ENCODE assay signal across 12 cellular contexts in genomic region chr18:35144628-35145027, GRCh38.
"Had no signal": no experiment of that assay in that cellular context is flagged by ENCODE, and none has a peak within 500 bp of the region (broad histone marks: within the 10 kb centered on the region; RNA-seq: fewer than 3 reads in every experiment).

No MANE protein-coding gene starts in this region.

- DNase-seq: activated effector memory CD4-positive, alpha-beta T cell treated with Interleukin-2 at 50 U/mL for 16 hours; effector memory CD4-positive, alpha-beta T cell had no signal

- H3K27me3 ChIP-seq: body of pancreas, cardiac muscle cell, stomach had no signal

- H3K27ac ChIP-seq: cardiac muscle cell, stomach had no signal

- H3K4me3 Mint-ChIP-seq: activated CD4-positive, alpha-beta memory T cell treated with anti-CD3 and anti-CD28 coated beads, Interleukin-2, amount 10 ng/mL, durations not matched to agents 7 days and 5 days; activated CD4-positive, alpha-beta T cell treated with anti-CD3 and anti-CD28 coated beads, Interleukin-2, amount 10 ng/mL, durations not matched to agents 24 days and 14 days; activated naive CD4-positive, alpha-beta T cell treated with anti-CD3 and anti-CD28 coated beads for 36 hours; activated T-cell treated with anti-CD3 and anti-CD28 coated beads, Interleukin-2, amount 50 U/mL, for 72 hours; memory B cell; neural crest cell had no signal

- H3K9me3 ChIP-seq: body of pancreas, SK-N-SH, stomach had no signal

- H3K27ac Mint-ChIP-seq: activated CD4-positive, alpha-beta memory T cell treated with anti-CD3 and anti-CD28 coated beads, Interleukin-2, amount 10 ng/mL, durations not matched to agents 7 days and 5 days; activated CD4-positive, alpha-beta T cell treated with anti-CD3 and anti-CD28 coated beads, Interleukin-2, amount 10 ng/mL, durations not matched to agents 24 days and 14 days; activated T-cell treated with anti-CD3 and anti-CD28 coated beads, Interleukin-2, amount 50 U/mL, for 72 hours; memory B cell had no signal

- H3K4me3 ChIP-seq: body of pancreas, cardiac muscle cell, stomach had no signal

- H3K36me3 ChIP-seq: cardiac muscle cell had no signal

- H3K27me3 Mint-ChIP-seq: activated CD4-positive, alpha-beta memory T cell treated with anti-CD3 and anti-CD28 coated beads, Interleukin-2, amount 10 ng/mL, durations not matched to agents 7 days and 5 days; activated CD4-positive, alpha-beta T cell treated with anti-CD3 and anti-CD28 coated beads, Interleukin-2, amount 10 ng/mL, durations not matched to agents 24 days and 14 days; memory B cell had no signal

- H3K4me1 Mint-ChIP-seq: activated CD4-positive, alpha-beta memory T cell treated with anti-CD3 and anti-CD28 coated beads, Interleukin-2, amount 10 ng/mL, durations not matched to agents 7 days and 5 days; neural crest cell had no signal
